Comparison of ENCODE assay signal across 17 cellular contexts in genomic region chr11:73174495-73174791, GRCh38. TPM values are rescaled to one million over a fixed set of nuclear protein-coding genes. Genes with fewer than 3 reads are reported as not detected.
DNase-seq lines count a peak whose midpoint lies in the region; ATAC-seq and TF ChIP-seq lines count a peak whose summit lies in the region.
"Had no signal": no experiment of that assay in that cellular context is flagged by ENCODE, and none has a peak within 500 bp of the region (broad histone marks: within the 10 kb centered on the region; RNA-seq: fewer than 3 reads in every experiment).

No MANE protein-coding gene starts in this region.

- no peak for ATAC-seq in stimulated activated naive CD8-positive, alpha-beta T cell treated with anti-CD3 and anti-CD28 coated beads, Interleukin-15, amount 100 ng/mL, for 72 hours
- no peak for ATAC-seq in stimulated activated naive CD8-positive, alpha-beta T cell treated with anti-CD3 and anti-CD28 coated beads, Interleukin-15, Interleukin-2, amounts not matched to agents 100 U/mL and 50 U/mL, for 24 hours
- ATAC-seq in HG02623 (IDR thresholded peaks at IDR 0.05; ENCODE audit: unreplicated experiment): no peak

- 93 to 97% methylated on average over 3 of the region's 3 CpGs for WGBS in endodermal cell (ENCODE audit: insufficient coverage in 1 of 2, insufficient read length in 1 of 2), 2 experiments
- WGBS in sigmoid colon, 2 donors: 93 to 96% methylated on average over 3 of the region's 3 CpGs

- no peaks in the 10 kb centered on the region for H3K36me3 Mint-ChIP-seq in endodermal cell (ENCODE audit: low read depth)
- H3K36me3 Mint-ChIP-seq: CD14-positive monocyte had no signal

- H3K9me3 Mint-ChIP-seq in stimulated activated naive CD8-positive, alpha-beta T cell treated with anti-CD3 and anti-CD28 coated beads, Interleukin-15, amount 100 ng/mL, for 72 hours: no peaks in the 10 kb centered on the region
- no peaks in the 10 kb centered on the region for H3K9me3 Mint-ChIP-seq in endodermal cell

- intact Hi-C loops in sigmoid colon (cut with DNase I): no loop called here

- H3K27me3 ChIP-seq in endodermal cell (ENCODE audit: control insufficient read depth, insufficient read depth, low read length, poor library complexity, severe bottlenecking) (no peaks in the 10 kb centered on the region), sigmoid colon (no peaks in the 10 kb centered on the region)
- H3K27me3 ChIP-seq: Peyer's patch had no signal

- H3K27ac Mint-ChIP-seq in stimulated activated naive CD8-positive, alpha-beta T cell treated with anti-CD3 and anti-CD28 coated beads, Interleukin-15, amount 100 ng/mL, for 72 hours: peak overlapping the region; percentile 68 to 92
- H3K27ac Mint-ChIP-seq in endodermal cell: peak overlapping the region; percentile 63
- H3K27ac Mint-ChIP-seq: CD14-positive monocyte had no signal

- H3K4me1 Mint-ChIP-seq in stimulated activated naive CD8-positive, alpha-beta T cell treated with anti-CD3 and anti-CD28 coated beads, Interleukin-15, amount 100 ng/mL, for 72 hours: peaks cover 24% of the 10 kb centered on the region
- peaks cover 8% of the 10 kb centered on the region for H3K4me1 Mint-ChIP-seq in endodermal cell

- no peak overlapping the region for H3K9ac ChIP-seq in endodermal cell (ENCODE audit: extremely low read depth, low read length, poor library complexity, severe bottlenecking)

- no peak for TF ChIP-seq POLR2A in sigmoid colon (IDR thresholded peaks at IDR 0.05)

- H3K4me3 Mint-ChIP-seq in stimulated activated naive CD8-positive, alpha-beta T cell treated with anti-CD3 and anti-CD28 coated beads, Interleukin-15, amount 100 ng/mL, for 72 hours: no peak overlapping the region
- H3K4me3 Mint-ChIP-seq in endodermal cell: no peak overlapping the region
- H3K4me3 Mint-ChIP-seq: CD14-positive monocyte had no signal

- no peaks in the 10 kb centered on the region for H3K27me3 Mint-ChIP-seq in stimulated activated naive CD8-positive, alpha-beta T cell treated with anti-CD3 and anti-CD28 coated beads, Interleukin-15, amount 100 ng/mL, for 72 hours
- peaks cover 2% of the 10 kb centered on the region for H3K27me3 Mint-ChIP-seq in endodermal cell (ENCODE audit: insufficient read depth)

- H3K36me3 ChIP-seq in endodermal cell (ENCODE audit: control insufficient read depth, insufficient read depth, low read length) (no peaks in the 10 kb centered on the region), sigmoid colon (no peaks in the 10 kb centered on the region)
- H3K36me3 ChIP-seq: Peyer's patch had no signal

- H3K4me1 ChIP-seq in endodermal cell (ENCODE audit: control insufficient read depth, insufficient read depth, low read length): no peaks in the 10 kb centered on the region
- H3K4me1 ChIP-seq in sigmoid colon: peaks cover 0 to 15% (median 13%) of the 10 kb centered on the region in 4 donors

- H3K4me3 ChIP-seq in endodermal cell (ENCODE audit: low read length) (no peak overlapping the region), sigmoid colon (no peak overlapping the region)
- H3K4me3 ChIP-seq: Peyer's patch had no signal

- TF ChIP-seq CTCF in endodermal cell (conservative IDR thresholded peaks at IDR 0.05) (no peak), sigmoid colon (IDR thresholded peaks at IDR 0.05) (no peak)

- no peak for DNase-seq in stimulated activated naive CD8-positive, alpha-beta T cell treated with anti-CD3 and anti-CD28 coated beads, Interleukin-15, amount 100 ng/mL, for 72 hours
- no peak for DNase-seq in stimulated activated naive CD8-positive, alpha-beta T cell treated with anti-CD3 and anti-CD28 coated beads, Interleukin-15, Interleukin-2, amounts not matched to agents 100 U/mL and 50 U/mL, for 24 hours
- no peak for DNase-seq in endodermal cell
- peak; percentile 27 for DNase-seq in sigmoid colon
- no peak for DNase-seq in ureter (ENCODE audit: low spot score)
- DNase-seq in NCI-H345 treated with DMSO at 0.1 percent for 48 hours (lab: John Stamatoyannopoulos, UW; ENCODE audit: unreplicated experiment): no peak
- DNase-seq: COR-L47, GF-D8, NCI-H1105, NCI-H1694, NCI-H524, SHP77 treated with DMSO at 0.1 percent for 48 hours had no signal

- no peak for TF ChIP-seq EP300 in sigmoid colon (IDR thresholded peaks at IDR 0.05)

- no peak overlapping the region for H3K27ac ChIP-seq in endodermal cell (ENCODE audit: low read depth, low read length)
- no peak overlapping the region for H3K27ac ChIP-seq in sigmoid colon
- H3K27ac ChIP-seq: HL-60 had no signal

- H3K9me3 ChIP-seq in endodermal cell (ENCODE audit: control insufficient read depth, low read length) (no peaks in the 10 kb centered on the region), sigmoid colon (no peaks in the 10 kb centered on the region)
- H3K9me3 ChIP-seq: Peyer's patch had no signal

RNA-seq across cellular contexts. Expression of gene FCHSD2, which starts 32.3 kb away (rescaled TPM):
- total RNA-seq in endodermal cell (10 to 100 TPM; 14.0 to 17.6 TPM), sigmoid colon (10 to 100 TPM; 16.4 to 36.3 (median 19.4) TPM), ureter (42.5 TPM)
- polyA plus RNA-seq in endodermal cell (2013, experiment 1 of 2): 18.0 TPM
- polyA plus RNA-seq in endodermal cell (2013, experiment 2 of 2): 19.5 TPM
- 10 to 100 TPM in 1 of 3 donors, 1 to 10 TPM in 2; 6.9 to 19.3 (median 7.2) TPM for polyA plus RNA-seq in sigmoid colon

RNA-seq across cellular contexts. Expression of gene P2RY2, which starts 43.6 kb away (rescaled TPM):
- total RNA-seq in endodermal cell (under 1 TPM; 0.60 to 0.62 TPM), sigmoid colon (under 1 TPM in 1 of 4 donors, not detected in 3; 0.16 TPM), ureter (20.2 TPM)
- polyA plus RNA-seq in endodermal cell (2013, experiment 1 of 2): 0.25 TPM
- polyA plus RNA-seq in endodermal cell (2013, experiment 2 of 2): 0.54 TPM
- 1 to 10 TPM; 3.0 to 6.2 (median 4.2) TPM for polyA plus RNA-seq in sigmoid colon
- total RNA-seq: LHCN-M2 had no signal

Comparison
In these comparisons a context has a peak if more than half of its experiments do, and no peak if none do; other contexts are left out.
1. RNA of gene P2RY2, which starts 43.6 kb away (total RNA-seq): 20.2 TPM in ureter (single experiment); 0.60 to 0.62 TPM in endodermal cell and 0.16 TPM in sigmoid colon; every median in the first group is over 10 times any median in the second.